ENCODE assay signal across 9 cellular contexts in genomic region chr18:35071819-35072247, GRCh38. TPM values are rescaled to one million over a fixed set of nuclear protein-coding genes. Genes with fewer than 3 reads are reported as not detected.
A peak's percentile ranks its signal among the peaks of the same experiment; 100 is the strongest.
DNase-seq lines count a peak whose midpoint lies in the region; ATAC-seq and TF ChIP-seq lines count a peak whose summit lies in the region.
"Had no signal": no experiment of that assay in that cellular context is flagged by ENCODE, and none has a peak within 500 bp of the region (broad histone marks: within the 10 kb centered on the region; RNA-seq: fewer than 3 reads in every experiment).

No MANE protein-coding gene starts in this region.

- ATAC-seq in GM18517 (IDR thresholded peaks at IDR 0.05; ENCODE audit: unreplicated experiment), result peak; percentile 86
- ATAC-seq in HG02588 (IDR thresholded peaks at IDR 0.05; ENCODE audit: unreplicated experiment), result peak; percentile 59
- ATAC-seq in activated B cell treated with CpG ODN at 0.5 μM for 24 hours (ENCODE audit: low read depth), result no peak
- peak; percentile 31 for ATAC-seq in naive thymus-derived CD4-positive, alpha-beta T cell

- POLR2A ChIA-PET in activated B cell treated with CpG ODN at 0.5 μM for 24 hours (lab: Charles Lee), result interaction anchor here (0.8 to 2.5 kb wide), 3 partner anchors 31 to 66 kb away, joined by 3 to 6 read pairs (median 4); partner anchors contain the start of gene MAPRE2
- POLR2A ChIA-PET in naive thymus-derived CD4-positive, alpha-beta T cell (lab: Charles Lee), result no interaction called here
- POLR2A ChIA-PET in activated CD4-positive, alpha-beta memory T cell treated with anti-CD3 and anti-CD28 coated beads for 36 hours (lab: Charles Lee), result no interaction called here

- peaks cover 0 to 5% of the 10 kb centered on the region in 2 donors for H3K4me1 ChIP-seq in naive thymus-derived CD4-positive, alpha-beta T cell (ENCODE audit: control insufficient read depth in 2 of 2, insufficient read depth in 2 of 2, low read length in 2 of 2)

- no peak overlapping the region for H3K27ac ChIP-seq in naive thymus-derived CD4-positive, alpha-beta T cell (ENCODE audit: low read depth, low read length)
- H3K27ac ChIP-seq: KMS-11 had no signal

- DNase-seq in activated B cell treated with CpG ODN at 0.5 μM for 24 hours, result no peak
- no peak for DNase-seq in naive thymus-derived CD4-positive, alpha-beta T cell
- DNase-seq in stimulated activated CD4-positive, alpha-beta T cell treated with anti-CD3 and anti-CD28 coated beads, Interleukin-4, amount 100 ng/mL, for 4 hours, result no peak
- no peak for DNase-seq in NCI-H526 treated with DMSO at 0.1 percent for 48 hours (lab: John Stamatoyannopoulos, UW)
- no peak for DNase-seq in NCI-H2171 treated with DMSO at 0.1 percent for 48 hours (lab: John Stamatoyannopoulos, UW)
- no peak for DNase-seq in activated CD4-positive, alpha-beta memory T cell treated with anti-CD3 and anti-CD28 coated beads for 36 hours

- no peak overlapping the region for H3K4me3 Mint-ChIP-seq in activated B cell treated with CpG ODN at 0.5 μM for 24 hours
- no peak overlapping the region for H3K4me3 Mint-ChIP-seq in naive thymus-derived CD4-positive, alpha-beta T cell
- no peak overlapping the region for H3K4me3 Mint-ChIP-seq in activated CD4-positive, alpha-beta memory T cell treated with anti-CD3 and anti-CD28 coated beads for 36 hours

- H3K4me3 ChIP-seq in naive thymus-derived CD4-positive, alpha-beta T cell (ENCODE audit: low read length), result no peak overlapping the region

- peaks cover 0 to 17% (median 0%) of the 10 kb centered on the region in 3 experiments for H3K36me3 ChIP-seq in naive thymus-derived CD4-positive, alpha-beta T cell (ENCODE audit: control insufficient read depth in 2 of 3, insufficient read depth in 3 of 3, low read length in 3 of 3)

- H3K36me3 Mint-ChIP-seq in activated B cell treated with CpG ODN at 0.5 μM for 24 hours (ENCODE audit: low read depth), result peaks cover 39% of the 10 kb centered on the region
- peaks cover 14 to 38% (median 21%) of the 10 kb centered on the region in 5 donors for H3K36me3 Mint-ChIP-seq in naive thymus-derived CD4-positive, alpha-beta T cell
- H3K36me3 Mint-ChIP-seq in activated CD4-positive, alpha-beta memory T cell treated with anti-CD3 and anti-CD28 coated beads for 36 hours, result peaks cover 19% of the 10 kb centered on the region

- CTCF ChIA-PET in activated B cell treated with CpG ODN at 0.5 μM for 24 hours (lab: Charles Lee), result interaction anchor here (0.7 to 1.5 kb wide), 2 partner anchors 61 to 72 kb away, joined by 3 to 5 read pairs; no protein-coding TSS in a partner anchor
- CTCF ChIA-PET in naive thymus-derived CD4-positive, alpha-beta T cell (lab: Charles Lee), result no interaction called here
- CTCF ChIA-PET in activated CD4-positive, alpha-beta memory T cell treated with anti-CD3 and anti-CD28 coated beads for 36 hours (lab: Charles Lee), result no interaction called here

- no peak for TF ChIP-seq CTCF in activated B cell treated with CpG ODN at 0.5 μM for 24 hours (IDR thresholded peaks at IDR 0.05)

- H3K9me3 Mint-ChIP-seq in activated B cell treated with CpG ODN at 0.5 μM for 24 hours, result no peaks in the 10 kb centered on the region
- H3K9me3 Mint-ChIP-seq in naive thymus-derived CD4-positive, alpha-beta T cell, result no peaks in the 10 kb centered on the region
- no peaks in the 10 kb centered on the region for H3K9me3 Mint-ChIP-seq in activated CD4-positive, alpha-beta memory T cell treated with anti-CD3 and anti-CD28 coated beads for 36 hours

- peaks cover 44% of the 10 kb centered on the region for H3K4me1 Mint-ChIP-seq in activated B cell treated with CpG ODN at 0.5 μM for 24 hours
- peaks cover 21 to 91% (median 69%) of the 10 kb centered on the region in 7 donors for H3K4me1 Mint-ChIP-seq in naive thymus-derived CD4-positive, alpha-beta T cell
- peaks cover 37% of the 10 kb centered on the region for H3K4me1 Mint-ChIP-seq in activated CD4-positive, alpha-beta memory T cell treated with anti-CD3 and anti-CD28 coated beads for 36 hours (ENCODE audit: low read depth)

- intact Hi-C loops in activated B cell treated with CpG ODN at 0.5 μM for 24 hours (cut with micrococcal nuclease), result loop anchor here (1.0 to 5.0 kb wide), 7 partner anchors 13 to 65 kb away; partner anchors contain the start of gene MAPRE2
- intact Hi-C loops in naive thymus-derived CD4-positive, alpha-beta T cell (cut with micrococcal nuclease), result loop anchor here in 1 of 2 donors (2.0 to 5.0 kb wide), 2 partner anchors 45 to 65 kb away; no protein-coding TSS in a partner anchor
- intact Hi-C loops in activated CD4-positive, alpha-beta memory T cell treated with anti-CD3 and anti-CD28 coated beads for 36 hours (cut with micrococcal nuclease), result no loop called here

- H3K27me3 ChIP-seq in naive thymus-derived CD4-positive, alpha-beta T cell (ENCODE audit: control insufficient read depth in 2 of 2, insufficient read depth in 2 of 2, low read length in 2 of 2), result no peaks in the 10 kb centered on the region

- peak overlapping the region; percentile 54 for H3K27ac Mint-ChIP-seq in activated B cell treated with CpG ODN at 0.5 μM for 24 hours
- peak overlapping the region in 6 of 9 donors; percentile 2 to 83 (median 48) for H3K27ac Mint-ChIP-seq in naive thymus-derived CD4-positive, alpha-beta T cell
- H3K27ac Mint-ChIP-seq in activated CD4-positive, alpha-beta memory T cell treated with anti-CD3 and anti-CD28 coated beads for 36 hours, result no peak overlapping the region

- no peaks in the 10 kb centered on the region for H3K9me3 ChIP-seq in naive thymus-derived CD4-positive, alpha-beta T cell (ENCODE audit: control insufficient read depth in 2 of 3, low read length in 3 of 3)

- H3K27me3 Mint-ChIP-seq in activated B cell treated with CpG ODN at 0.5 μM for 24 hours, result no peaks in the 10 kb centered on the region
- no peaks in the 10 kb centered on the region for H3K27me3 Mint-ChIP-seq in naive thymus-derived CD4-positive, alpha-beta T cell
- H3K27me3 Mint-ChIP-seq in activated CD4-positive, alpha-beta memory T cell treated with anti-CD3 and anti-CD28 coated beads for 36 hours, result no peaks in the 10 kb centered on the region

RNA-seq across cellular contexts. Expression of gene MAPRE2, which starts 30.6 kb away (rescaled TPM):
- 47.9 and 53.8 TPM in 2 replicates for total RNA-seq in activated B cell treated with CpG ODN at 0.5 μM for 24 hours
- total RNA-seq in naive thymus-derived CD4-positive, alpha-beta T cell, result 10 to 100 TPM; 44.7 to 84.4 (median 63.5) TPM
- 10 to 100 TPM; 82.6 to 84.3 TPM for polyA plus RNA-seq in naive thymus-derived CD4-positive, alpha-beta T cell
- 10 to 100 TPM; 46.4 to 46.5 TPM for total RNA-seq in activated CD4-positive, alpha-beta memory T cell treated with anti-CD3 and anti-CD28 coated beads for 36 hours
